Comparison of ENCODE assay signal across 1 cellular context in the genomic region with DNA sequence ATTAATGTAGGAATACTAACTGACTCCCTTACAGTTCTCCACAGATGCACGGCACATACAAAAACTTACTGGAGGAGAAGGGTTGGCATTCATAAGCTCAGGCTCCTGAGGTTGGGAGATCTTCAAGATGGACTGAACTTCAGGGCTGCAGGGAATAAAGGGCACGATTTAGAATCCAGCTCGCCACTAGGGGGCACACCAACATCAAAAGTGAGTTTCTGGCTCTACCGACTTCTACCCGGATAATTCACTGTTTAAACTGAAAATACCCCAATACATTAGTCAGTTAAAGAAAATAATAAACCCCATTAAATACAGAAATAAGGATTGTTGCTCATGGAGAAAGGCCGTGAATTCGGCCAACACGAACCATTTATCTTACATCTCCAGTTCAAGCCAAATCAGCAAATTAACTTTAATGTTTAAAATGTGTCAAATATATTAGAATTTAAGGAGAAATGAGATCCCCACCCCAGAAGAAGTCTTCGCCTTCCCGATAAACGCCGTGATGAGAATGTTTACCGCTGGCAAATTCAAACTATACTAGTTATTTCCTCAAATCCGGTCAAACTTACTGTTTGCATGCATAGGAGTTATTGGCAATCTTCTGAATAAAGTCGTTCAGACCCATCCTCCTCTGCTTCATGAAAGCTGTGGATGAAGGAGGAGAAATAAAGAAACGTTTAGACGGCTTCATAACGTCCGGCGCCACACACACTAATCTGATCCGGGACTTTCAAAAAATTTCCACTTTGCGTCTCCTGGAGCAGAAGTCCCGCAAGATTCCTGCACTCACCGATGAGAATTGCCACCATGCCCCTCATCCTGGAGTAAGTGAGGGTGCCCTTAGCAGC.
TF ChIP-seq lines count a peak whose summit lies in the region.

No MANE protein-coding gene starts in this region.

TF ChIP-seq in HepG2, 621 proteins besides CTCF, POLR2A, EP300 and RAD21 (continued from another document):
- TF ChIP-seq CAMTA2 (CRISPR knock-in tag; IDR thresholded peaks at IDR 0.05; ENCODE audit: borderline replicate concordance) (no peak), SMAD1 (CRISPR knock-in tag; IDR thresholded peaks at IDR 0.05; ENCODE audit: borderline replicate concordance, low read depth) (no peak), PHF8 (CRISPR knock-in tag; IDR thresholded peaks at IDR 0.05) (no peak), PAX8 (CRISPR knock-in tag; IDR thresholded peaks at IDR 0.05; ENCODE audit: borderline replicate concordance) (no peak), ZNF510 (CRISPR knock-in tag; IDR thresholded peaks at IDR 0.05; ENCODE audit: low read depth) (no peak), FOXO1 (CRISPR knock-in tag; IDR thresholded peaks at IDR 0.05) (0 out of 2 replicates have a peak, but pooled peaks have one; percentile 17), CHD2 (IDR thresholded peaks at IDR 0.05; ENCODE audit: low read depth, low read length) (no peak), ZNF766 (CRISPR knock-in tag; IDR thresholded peaks at IDR 0.05; ENCODE audit: borderline replicate concordance) (no peak; the same call in 1 of the 2 replicates), ZNF468 (CRISPR knock-in tag; IDR thresholded peaks at IDR 0.05) (no peak), ZNF138 (CRISPR knock-in tag; IDR thresholded peaks at IDR 0.05; ENCODE audit: low read depth) (no peak), ZNF619 (CRISPR knock-in tag; IDR thresholded peaks at IDR 0.05) (no peak), SIX4 (CRISPR knock-in tag; IDR thresholded peaks at IDR 0.05) (no peak), ZNF569 (CRISPR knock-in tag; IDR thresholded peaks at IDR 0.05; ENCODE audit: borderline replicate concordance) (no peak), ZSCAN25 (CRISPR knock-in tag; IDR thresholded peaks at IDR 0.05) (no peak), EED (CRISPR knock-in tag; IDR thresholded peaks at IDR 0.05) (no peak), NFE2 (CRISPR knock-in tag; IDR thresholded peaks at IDR 0.05) (no peak), FOSL2 (CRISPR knock-in tag; IDR thresholded peaks at IDR 0.05) (no peak), ZBTB38 (CRISPR knock-in tag; IDR thresholded peaks at IDR 0.05) (no peak), KLF9 (CRISPR knock-in tag; IDR thresholded peaks at IDR 0.05; ENCODE audit: low read depth) (no peak), SOX5 (CRISPR knock-in tag; IDR thresholded peaks at IDR 0.05; ENCODE audit: borderline replicate concordance) (no peak; the same call in 1 of the 2 replicates), ZNF496 (CRISPR knock-in tag; IDR thresholded peaks at IDR 0.05; ENCODE audit: insufficient replicate concordance) (no peak), ONECUT2 (CRISPR knock-in tag; IDR thresholded peaks at IDR 0.05) (no peak), NFKB2 (CRISPR knock-in tag; IDR thresholded peaks at IDR 0.05; ENCODE audit: borderline replicate concordance) (no peak), FOSL1 (CRISPR knock-in tag; IDR thresholded peaks at IDR 0.05; ENCODE audit: borderline replicate concordance) (no peak), PPARG (CRISPR knock-in tag; conservative IDR thresholded peaks at IDR 0.05) (no peak), KLF16 (CRISPR knock-in tag; IDR thresholded peaks at IDR 0.05) (no peak), GZF1 (CRISPR knock-in tag; IDR thresholded peaks at IDR 0.05) (no peak), XRCC5 (optimal IDR thresholded peaks at IDR 0.05; ENCODE audit: low read length) (no peak), ATF1 (CRISPR knock-in tag; IDR thresholded peaks at IDR 0.05) (0 out of 2 replicates have a peak, but pooled peaks have one; percentile 41), HOXA7 (CRISPR knock-in tag; IDR thresholded peaks at IDR 0.05) (no peak), CREB1 (IDR thresholded peaks at IDR 0.05) (no peak), CREB1 (CRISPR knock-in tag; IDR thresholded peaks at IDR 0.05) (no peak), SOX13 (IDR thresholded peaks at IDR 0.05) (no peak), SOX13 (CRISPR knock-in tag; conservative IDR thresholded peaks at IDR 0.05 in 1 of 2, IDR thresholded peaks at IDR 0.05 in 1 of 2) (0 out of 4 replicates have a peak, but pooled peaks of 1 of the 2 experiments have one; percentile 10), NR2F2 (IDR thresholded peaks at IDR 0.05; ENCODE audit: borderline replicate concordance, low read depth) (no peak), ZMYM2 (CRISPR knock-in tag; IDR thresholded peaks at IDR 0.05) (no peak), RELA (CRISPR knock-in tag; IDR thresholded peaks at IDR 0.05) (no peak), ZNF598 (CRISPR knock-in tag; IDR thresholded peaks at IDR 0.05; ENCODE audit: borderline replicate concordance) (no peak), EZH2 (conservative IDR thresholded peaks at IDR 0.05; ENCODE audit: low read depth, low read length) (no peak), KLF13 (CRISPR knock-in tag; IDR thresholded peaks at IDR 0.05) (no peak), ZNF121 (CRISPR knock-in tag; IDR thresholded peaks at IDR 0.05) (no peak), SCMH1 (CRISPR knock-in tag; IDR thresholded peaks at IDR 0.05; ENCODE audit: borderline replicate concordance) (no peak), ZNF546 (CRISPR knock-in tag; conservative IDR thresholded peaks at IDR 0.05) (no peak), AGO1 (IDR thresholded peaks at IDR 0.05; ENCODE audit: low read depth, low read length, poor library complexity, severe bottlenecking) (no peak)
- TF ChIP-seq, protein P1, sequence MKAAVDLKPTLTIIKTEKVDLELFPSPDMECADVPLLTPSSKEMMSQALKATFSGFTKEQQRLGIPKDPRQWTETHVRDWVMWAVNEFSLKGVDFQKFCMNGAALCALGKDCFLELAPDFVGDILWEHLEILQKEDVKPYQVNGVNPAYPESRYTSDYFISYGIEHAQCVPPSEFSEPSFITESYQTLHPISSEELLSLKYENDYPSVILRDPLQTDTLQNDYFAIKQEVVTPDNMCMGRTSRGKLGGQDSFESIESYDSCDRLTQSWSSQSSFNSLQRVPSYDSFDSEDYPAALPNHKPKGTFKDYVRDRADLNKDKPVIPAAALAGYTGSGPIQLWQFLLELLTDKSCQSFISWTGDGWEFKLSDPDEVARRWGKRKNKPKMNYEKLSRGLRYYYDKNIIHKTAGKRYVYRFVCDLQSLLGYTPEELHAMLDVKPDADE (CRISPR knock-in tag; IDR thresholded peaks at IDR 0.05), result no peak
- TF ChIP-seq, protein P2, sequence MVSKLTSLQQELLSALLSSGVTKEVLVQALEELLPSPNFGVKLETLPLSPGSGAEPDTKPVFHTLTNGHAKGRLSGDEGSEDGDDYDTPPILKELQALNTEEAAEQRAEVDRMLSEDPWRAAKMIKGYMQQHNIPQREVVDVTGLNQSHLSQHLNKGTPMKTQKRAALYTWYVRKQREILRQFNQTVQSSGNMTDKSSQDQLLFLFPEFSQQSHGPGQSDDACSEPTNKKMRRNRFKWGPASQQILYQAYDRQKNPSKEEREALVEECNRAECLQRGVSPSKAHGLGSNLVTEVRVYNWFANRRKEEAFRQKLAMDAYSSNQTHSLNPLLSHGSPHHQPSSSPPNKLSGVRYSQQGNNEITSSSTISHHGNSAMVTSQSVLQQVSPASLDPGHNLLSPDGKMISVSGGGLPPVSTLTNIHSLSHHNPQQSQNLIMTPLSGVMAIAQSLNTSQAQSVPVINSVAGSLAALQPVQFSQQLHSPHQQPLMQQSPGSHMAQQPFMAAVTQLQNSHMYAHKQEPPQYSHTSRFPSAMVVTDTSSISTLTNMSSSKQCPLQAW (CRISPR knock-in tag; IDR thresholded peaks at IDR 0.05), result no peak
- TF ChIP-seq, protein P3, sequence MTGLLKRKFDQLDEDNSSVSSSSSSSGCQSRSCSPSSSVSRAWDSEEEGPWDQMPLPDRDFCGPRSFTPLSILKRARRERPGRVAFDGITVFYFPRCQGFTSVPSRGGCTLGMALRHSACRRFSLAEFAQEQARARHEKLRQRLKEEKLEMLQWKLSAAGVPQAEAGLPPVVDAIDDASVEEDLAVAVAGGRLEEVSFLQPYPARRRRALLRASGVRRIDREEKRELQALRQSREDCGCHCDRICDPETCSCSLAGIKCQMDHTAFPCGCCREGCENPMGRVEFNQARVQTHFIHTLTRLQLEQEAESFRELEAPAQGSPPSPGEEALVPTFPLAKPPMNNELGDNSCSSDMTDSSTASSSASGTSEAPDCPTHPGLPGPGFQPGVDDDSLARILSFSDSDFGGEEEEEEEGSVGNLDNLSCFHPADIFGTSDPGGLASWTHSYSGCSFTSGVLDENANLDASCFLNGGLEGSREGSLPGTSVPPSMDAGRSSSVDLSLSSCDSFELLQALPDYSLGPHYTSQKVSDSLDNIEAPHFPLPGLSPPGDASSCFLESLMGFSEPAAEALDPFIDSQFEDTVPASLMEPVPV (CRISPR knock-in tag; IDR thresholded peaks at IDR 0.05), result no peak
- TF ChIP-seq, protein P4, sequence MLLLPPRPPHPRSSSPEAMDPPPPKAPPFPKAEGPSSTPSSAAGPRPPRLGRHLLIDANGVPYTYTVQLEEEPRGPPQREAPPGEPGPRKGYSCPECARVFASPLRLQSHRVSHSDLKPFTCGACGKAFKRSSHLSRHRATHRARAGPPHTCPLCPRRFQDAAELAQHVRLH (CRISPR knock-in tag; IDR thresholded peaks at IDR 0.05; ENCODE audit: borderline replicate concordance, low read depth), result no peak
- TF ChIP-seq, protein P5, sequence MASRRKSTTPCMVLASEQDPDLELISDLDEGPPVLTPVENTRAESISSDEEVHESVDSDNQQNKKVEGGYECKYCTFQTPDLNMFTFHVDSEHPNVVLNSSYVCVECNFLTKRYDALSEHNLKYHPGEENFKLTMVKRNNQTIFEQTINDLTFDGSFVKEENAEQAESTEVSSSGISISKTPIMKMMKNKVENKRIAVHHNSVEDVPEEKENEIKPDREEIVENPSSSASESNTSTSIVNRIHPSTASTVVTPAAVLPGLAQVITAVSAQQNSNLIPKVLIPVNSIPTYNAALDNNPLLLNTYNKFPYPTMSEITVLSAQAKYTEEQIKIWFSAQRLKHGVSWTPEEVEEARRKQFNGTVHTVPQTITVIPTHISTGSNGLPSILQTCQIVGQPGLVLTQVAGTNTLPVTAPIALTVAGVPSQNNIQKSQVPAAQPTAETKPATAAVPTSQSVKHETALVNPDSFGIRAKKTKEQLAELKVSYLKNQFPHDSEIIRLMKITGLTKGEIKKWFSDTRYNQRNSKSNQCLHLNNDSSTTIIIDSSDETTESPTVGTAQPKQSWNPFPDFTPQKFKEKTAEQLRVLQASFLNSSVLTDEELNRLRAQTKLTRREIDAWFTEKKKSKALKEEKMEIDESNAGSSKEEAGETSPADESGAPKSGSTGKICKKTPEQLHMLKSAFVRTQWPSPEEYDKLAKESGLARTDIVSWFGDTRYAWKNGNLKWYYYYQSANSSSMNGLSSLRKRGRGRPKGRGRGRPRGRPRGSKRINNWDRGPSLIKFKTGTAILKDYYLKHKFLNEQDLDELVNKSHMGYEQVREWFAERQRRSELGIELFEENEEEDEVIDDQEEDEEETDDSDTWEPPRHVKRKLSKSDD (CRISPR knock-in tag; IDR thresholded peaks at IDR 0.05; ENCODE audit: low read depth), result no peak
- TF ChIP-seq, protein P6, sequence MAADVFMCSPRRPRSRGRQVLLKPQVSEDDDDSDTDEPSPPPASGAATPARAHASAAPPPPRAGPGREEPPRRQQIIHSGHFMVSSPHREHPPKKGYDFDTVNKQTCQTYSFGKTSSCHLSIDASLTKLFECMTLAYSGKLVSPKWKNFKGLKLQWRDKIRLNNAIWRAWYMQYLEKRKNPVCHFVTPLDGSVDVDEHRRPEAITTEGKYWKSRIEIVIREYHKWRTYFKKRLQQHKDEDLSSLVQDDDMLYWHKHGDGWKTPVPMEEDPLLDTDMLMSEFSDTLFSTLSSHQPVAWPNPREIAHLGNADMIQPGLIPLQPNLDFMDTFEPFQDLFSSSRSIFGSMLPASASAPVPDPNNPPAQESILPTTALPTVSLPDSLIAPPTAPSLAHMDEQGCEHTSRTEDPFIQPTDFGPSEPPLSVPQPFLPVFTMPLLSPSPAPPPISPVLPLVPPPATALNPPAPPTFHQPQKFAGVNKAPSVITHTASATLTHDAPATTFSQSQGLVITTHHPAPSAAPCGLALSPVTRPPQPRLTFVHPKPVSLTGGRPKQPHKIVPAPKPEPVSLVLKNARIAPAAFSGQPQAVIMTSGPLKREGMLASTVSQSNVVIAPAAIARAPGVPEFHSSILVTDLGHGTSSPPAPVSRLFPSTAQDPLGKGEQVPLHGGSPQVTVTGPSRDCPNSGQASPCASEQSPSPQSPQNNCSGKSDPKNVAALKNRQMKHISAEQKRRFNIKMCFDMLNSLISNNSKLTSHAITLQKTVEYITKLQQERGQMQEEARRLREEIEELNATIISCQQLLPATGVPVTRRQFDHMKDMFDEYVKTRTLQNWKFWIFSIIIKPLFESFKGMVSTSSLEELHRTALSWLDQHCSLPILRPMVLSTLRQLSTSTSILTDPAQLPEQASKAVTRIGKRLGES (CRISPR knock-in tag; IDR thresholded peaks at IDR 0.05; ENCODE audit: borderline replicate concordance), result no peak
- TF ChIP-seq, protein P7, sequence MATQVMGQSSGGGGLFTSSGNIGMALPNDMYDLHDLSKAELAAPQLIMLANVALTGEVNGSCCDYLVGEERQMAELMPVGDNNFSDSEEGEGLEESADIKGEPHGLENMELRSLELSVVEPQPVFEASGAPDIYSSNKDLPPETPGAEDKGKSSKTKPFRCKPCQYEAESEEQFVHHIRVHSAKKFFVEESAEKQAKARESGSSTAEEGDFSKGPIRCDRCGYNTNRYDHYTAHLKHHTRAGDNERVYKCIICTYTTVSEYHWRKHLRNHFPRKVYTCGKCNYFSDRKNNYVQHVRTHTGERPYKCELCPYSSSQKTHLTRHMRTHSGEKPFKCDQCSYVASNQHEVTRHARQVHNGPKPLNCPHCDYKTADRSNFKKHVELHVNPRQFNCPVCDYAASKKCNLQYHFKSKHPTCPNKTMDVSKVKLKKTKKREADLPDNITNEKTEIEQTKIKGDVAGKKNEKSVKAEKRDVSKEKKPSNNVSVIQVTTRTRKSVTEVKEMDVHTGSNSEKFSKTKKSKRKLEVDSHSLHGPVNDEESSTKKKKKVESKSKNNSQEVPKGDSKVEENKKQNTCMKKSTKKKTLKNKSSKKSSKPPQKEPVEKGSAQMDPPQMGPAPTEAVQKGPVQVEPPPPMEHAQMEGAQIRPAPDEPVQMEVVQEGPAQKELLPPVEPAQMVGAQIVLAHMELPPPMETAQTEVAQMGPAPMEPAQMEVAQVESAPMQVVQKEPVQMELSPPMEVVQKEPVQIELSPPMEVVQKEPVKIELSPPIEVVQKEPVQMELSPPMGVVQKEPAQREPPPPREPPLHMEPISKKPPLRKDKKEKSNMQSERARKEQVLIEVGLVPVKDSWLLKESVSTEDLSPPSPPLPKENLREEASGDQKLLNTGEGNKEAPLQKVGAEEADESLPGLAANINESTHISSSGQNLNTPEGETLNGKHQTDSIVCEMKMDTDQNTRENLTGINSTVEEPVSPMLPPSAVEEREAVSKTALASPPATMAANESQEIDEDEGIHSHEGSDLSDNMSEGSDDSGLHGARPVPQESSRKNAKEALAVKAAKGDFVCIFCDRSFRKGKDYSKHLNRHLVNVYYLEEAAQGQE (IDR thresholded peaks at IDR 0.05; ENCODE audit: borderline replicate concordance in 1 of 2, low read depth in 1 of 2, low read length in 2 of 2), result 0 out of 4 replicates have a peak, but pooled peaks of 1 of the 2 experiments have one; percentile 41
- TF ChIP-seq, protein P8, sequence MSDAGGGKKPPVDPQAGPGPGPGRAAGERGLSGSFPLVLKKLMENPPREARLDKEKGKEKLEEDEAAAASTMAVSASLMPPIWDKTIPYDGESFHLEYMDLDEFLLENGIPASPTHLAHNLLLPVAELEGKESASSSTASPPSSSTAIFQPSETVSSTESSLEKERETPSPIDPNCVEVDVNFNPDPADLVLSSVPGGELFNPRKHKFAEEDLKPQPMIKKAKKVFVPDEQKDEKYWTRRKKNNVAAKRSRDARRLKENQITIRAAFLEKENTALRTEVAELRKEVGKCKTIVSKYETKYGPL (CRISPR knock-in tag; IDR thresholded peaks at IDR 0.05), result no peak
